ENCODE assay signal across 2 cellular contexts in genomic region chr17:47839899-47840741, GRCh38.
TF ChIP-seq lines count a peak whose summit lies in the region.

No MANE protein-coding gene starts in this region.

TF ChIP-seq in SK-N-SH, 30 proteins besides CTCF, POLR2A, EP300 and RAD21:
- TF ChIP-seq SIN3A (IDR thresholded peaks at IDR 0.05; ENCODE audit: borderline replicate concordance, low read depth, low read length) = no peak
- TF ChIP-seq REST (IDR thresholded peaks at IDR 0.05; ENCODE audit: low read depth, low read length) = no peak
- no peak for TF ChIP-seq SMC3 (IDR thresholded peaks at IDR 0.05; ENCODE audit: low read depth, low read length)
- no peak for TF ChIP-seq USF1 (IDR thresholded peaks at IDR 0.05; ENCODE audit: borderline replicate concordance, low read depth)
- TF ChIP-seq GATA2 (CRISPR knock-in tag; IDR thresholded peaks at IDR 0.05) = no peak
- TF ChIP-seq FOXM1 (IDR thresholded peaks at IDR 0.05; ENCODE audit: low read depth) = no peak
- TF ChIP-seq, protein P1, sequence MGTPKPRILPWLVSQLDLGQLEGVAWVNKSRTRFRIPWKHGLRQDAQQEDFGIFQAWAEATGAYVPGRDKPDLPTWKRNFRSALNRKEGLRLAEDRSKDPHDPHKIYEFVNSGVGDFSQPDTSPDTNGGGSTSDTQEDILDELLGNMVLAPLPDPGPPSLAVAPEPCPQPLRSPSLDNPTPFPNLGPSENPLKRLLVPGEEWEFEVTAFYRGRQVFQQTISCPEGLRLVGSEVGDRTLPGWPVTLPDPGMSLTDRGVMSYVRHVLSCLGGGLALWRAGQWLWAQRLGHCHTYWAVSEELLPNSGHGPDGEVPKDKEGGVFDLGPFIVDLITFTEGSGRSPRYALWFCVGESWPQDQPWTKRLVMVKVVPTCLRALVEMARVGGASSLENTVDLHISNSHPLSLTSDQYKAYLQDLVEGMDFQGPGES (IDR thresholded peaks at IDR 0.05; ENCODE audit: low read depth, low read length) = no peak
- TF ChIP-seq GABPA (IDR thresholded peaks at IDR 0.05; ENCODE audit: low read depth) = no peak
- TF ChIP-seq TAF1 (IDR thresholded peaks at IDR 0.05; ENCODE audit: borderline replicate concordance, low read depth, low read length) = no peak
- TF ChIP-seq MEF2A (IDR thresholded peaks at IDR 0.05; ENCODE audit: borderline replicate concordance, low read depth) = no peak
- TF ChIP-seq, protein P2, sequence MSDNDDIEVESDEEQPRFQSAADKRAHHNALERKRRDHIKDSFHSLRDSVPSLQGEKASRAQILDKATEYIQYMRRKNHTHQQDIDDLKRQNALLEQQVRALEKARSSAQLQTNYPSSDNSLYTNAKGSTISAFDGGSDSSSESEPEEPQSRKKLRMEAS (IDR thresholded peaks at IDR 0.05; ENCODE audit: low read depth) = no peak
- no peak for TF ChIP-seq RFX5 (IDR thresholded peaks at IDR 0.05; ENCODE audit: low read length)
- no peak for TF ChIP-seq YY1 (IDR thresholded peaks at IDR 0.05; ENCODE audit: low read depth)
- TF ChIP-seq, protein P3, sequence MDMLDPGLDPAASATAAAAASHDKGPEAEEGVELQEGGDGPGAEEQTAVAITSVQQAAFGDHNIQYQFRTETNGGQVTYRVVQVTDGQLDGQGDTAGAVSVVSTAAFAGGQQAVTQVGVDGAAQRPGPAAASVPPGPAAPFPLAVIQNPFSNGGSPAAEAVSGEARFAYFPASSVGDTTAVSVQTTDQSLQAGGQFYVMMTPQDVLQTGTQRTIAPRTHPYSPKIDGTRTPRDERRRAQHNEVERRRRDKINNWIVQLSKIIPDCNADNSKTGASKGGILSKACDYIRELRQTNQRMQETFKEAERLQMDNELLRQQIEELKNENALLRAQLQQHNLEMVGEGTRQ (IDR thresholded peaks at IDR 0.05; ENCODE audit: borderline replicate concordance, low read depth, low read length) = no peak
- TF ChIP-seq FOXJ3 (CRISPR knock-in tag; IDR thresholded peaks at IDR 0.05) = no peak
- TF ChIP-seq RCOR1 (IDR thresholded peaks at IDR 0.05; ENCODE audit: low read length) = no peak
TF ChIP-seq in SK-N-SH: peak in this region for 0.

TF ChIP-seq in SK-N-SH treated with all-trans-retinoic acid at 6 μM for 48 hours, 23 proteins besides CTCF, POLR2A, EP300 and RAD21:
- TF ChIP-seq ZNF8 (CRISPR knock-in tag; IDR thresholded peaks at IDR 0.05) = no peak
